13 cellular contexts compared by ENCODE assay signal in the genomic region with DNA sequence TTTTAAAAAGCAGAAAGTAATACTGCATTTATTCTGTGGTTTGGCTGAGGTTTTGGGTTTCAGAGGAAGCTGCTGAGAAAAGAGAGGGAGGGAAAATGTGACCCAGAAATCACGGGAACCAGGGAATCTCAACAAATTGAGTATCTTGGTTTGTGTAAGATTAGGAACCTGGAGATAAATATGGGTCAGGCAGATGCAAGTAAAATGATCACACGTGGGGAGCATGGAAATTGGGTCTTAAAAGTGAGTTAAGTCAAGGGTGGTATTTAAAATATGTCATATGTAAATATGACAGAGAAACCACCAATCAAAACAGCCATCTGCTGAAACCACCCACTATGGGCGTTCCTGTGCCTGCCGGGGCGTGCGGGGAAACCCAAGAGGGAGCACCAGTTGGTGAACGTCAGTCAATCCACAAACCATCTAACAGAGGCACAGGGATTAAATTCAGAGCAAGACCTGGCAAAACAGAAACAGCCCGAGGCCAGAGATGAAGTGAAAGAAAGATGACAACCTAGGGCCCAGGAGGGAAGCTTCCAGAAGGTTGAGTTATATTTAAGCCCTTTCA. TPM values are rescaled to one million over a fixed set of nuclear protein-coding genes. Genes with fewer than 3 reads are reported as not detected.
DNase-seq lines count a peak whose midpoint lies in the region; ATAC-seq and TF ChIP-seq lines count a peak whose summit lies in the region.
"Had no signal": no experiment of that assay in that cellular context is flagged by ENCODE, and none has a peak within 500 bp of the region (broad histone marks: within the 10 kb centered on the region; RNA-seq: fewer than 3 reads in every experiment).

No MANE protein-coding gene starts in this region.

- no peaks in the 10 kb centered on the region for H4K20me1 ChIP-seq in osteoblast (ENCODE audit: insufficient read depth, low read length)

- H3K4me1 ChIP-seq in osteoblast (ENCODE audit: insufficient read depth, low read length): peaks cover 51% of the 10 kb centered on the region
- H3K4me1 ChIP-seq in HAP-1: no peaks in the 10 kb centered on the region
- H3K4me1 ChIP-seq in testis: no peaks in the 10 kb centered on the region

- TF ChIP-seq POLR2A in testis (IDR thresholded peaks at IDR 0.05): no peak

- H3K9me3 ChIP-seq in osteoblast (ENCODE audit: low read depth, low read length): no peaks in the 10 kb centered on the region
- H3K9me3 ChIP-seq in HAP-1: no peaks in the 10 kb centered on the region
- H3K9me3 ChIP-seq in testis: no peaks in the 10 kb centered on the region

- H3K4me3 ChIP-seq in astrocyte of the cerebellum (ENCODE audit: low read depth, low read length) (no peak overlapping the region), osteoblast (ENCODE audit: insufficient read depth, low read length) (peak overlapping the region; percentile 61), HAP-1 (no peak overlapping the region), testis (no peak overlapping the region)
- H3K4me3 ChIP-seq: heart right ventricle, PC-9 had no signal

- peak overlapping the region; percentile 91 for H3K4me2 ChIP-seq in osteoblast (ENCODE audit: insufficient read depth, low read length)
- H3K4me2 ChIP-seq: PC-9 had no signal

- intact Hi-C loops in testis (cut with DNase I; ENCODE audit: low total_unique reads): no loop called here

- H2AFZ ChIP-seq in osteoblast (ENCODE audit: low read length): peak overlapping the region; percentile 61
- H2AFZ ChIP-seq: PC-9 had no signal

- H3K27ac ChIP-seq in osteoblast (ENCODE audit: low read depth, low read length) (peak overlapping the region; percentile 66), testis (no peak overlapping the region)
- H3K27ac ChIP-seq: heart right ventricle, PC-9 had no signal

- H3K36me3 ChIP-seq in osteoblast (ENCODE audit: insufficient read depth, low read length): no peaks in the 10 kb centered on the region
- H3K36me3 ChIP-seq in HAP-1 (replicated peaks): no peaks in the 10 kb centered on the region
- no peaks in the 10 kb centered on the region for H3K36me3 ChIP-seq in testis (ENCODE audit: low read depth, missing control alignments)
- H3K36me3 ChIP-seq: heart right ventricle had no signal

- TF ChIP-seq CTCF in astrocyte of the cerebellum (IDR thresholded peaks at IDR 0.05; ENCODE audit: low read depth, low read length, missing control alignments): no peak
- no peak for TF ChIP-seq CTCF in osteoblast (IDR thresholded peaks at IDR 0.05; ENCODE audit: extremely low read depth, low read depth, low read length)
- no peak for TF ChIP-seq CTCF in testis (IDR thresholded peaks at IDR 0.05)

- peak; percentile 83 for DNase-seq in Daoy (ENCODE audit: low read depth)
- DNase-seq in astrocyte of the cerebellum (ENCODE audit: low read depth): peak; percentile 29
- peak; percentile 75 for DNase-seq in osteoblast (ENCODE audit: insufficient read length, low spot score, missing footprints)
- no peak for DNase-seq in HAP-1 (ENCODE audit: low spot score in 2 of 2)
- DNase-seq in glomerular visceral epithelial cell (ENCODE audit: extremely low spot score): no peak
- no peak for DNase-seq in NCI-H1417 (lab: John Stamatoyannopoulos, UW)
- no peak for DNase-seq in testis
- DNase-seq: DMS79, heart right ventricle, MM.1S, nephron progenitor cell, PC-9 had no signal

- 37 to 47% methylated on average over 8 of the region's 8 CpGs for WGBS in testis, 2 donors

- peaks cover 33% of the 10 kb centered on the region for H3K79me2 ChIP-seq in osteoblast (ENCODE audit: insufficient read depth, low read length)

- peak; percentile 26 for ATAC-seq in SK-N-SH treated with all-trans-retinoic acid at 6 μM for 48 hours
- ATAC-seq: heart right ventricle had no signal

- H3K27me3 ChIP-seq in osteoblast (ENCODE audit: insufficient read depth, low read length): no peaks in the 10 kb centered on the region
- H3K27me3 ChIP-seq in HAP-1 (ENCODE audit: low read depth): peaks cover 8% of the 10 kb centered on the region
- no peaks in the 10 kb centered on the region for H3K27me3 ChIP-seq in testis
- H3K27me3 ChIP-seq: heart right ventricle had no signal

- in situ Hi-C loops in astrocyte of the cerebellum (cut with HindIII; ENCODE audit: low sequenced_read_pairs): no loop called here
- in situ Hi-C loops in HAP-1 (cut with MboI; ENCODE audit: low sequenced_read_pairs): no loop called here

TF ChIP-seq in SK-N-SH treated with all-trans-retinoic acid at 6 μM for 48 hours, 23 proteins besides CTCF, POLR2A, EP300 and RAD21:
- TF ChIP-seq ZFP3 (CRISPR knock-in tag; IDR thresholded peaks at IDR 0.05) (no peak), ISL1 (CRISPR knock-in tag; IDR thresholded peaks at IDR 0.05) (no peak), TOX (CRISPR knock-in tag; IDR thresholded peaks at IDR 0.05; ENCODE audit: borderline replicate concordance) (no peak), ZFP30 (CRISPR knock-in tag; IDR thresholded peaks at IDR 0.05) (no peak), CSDC2 (CRISPR knock-in tag; IDR thresholded peaks at IDR 0.05) (no peak), GLIS3 (CRISPR knock-in tag; IDR thresholded peaks at IDR 0.05) (no peak), ZNF565 (CRISPR knock-in tag; conservative IDR thresholded peaks at IDR 0.05; ENCODE audit: low read depth) (no peak), ZNF8 (CRISPR knock-in tag; IDR thresholded peaks at IDR 0.05) (no peak), SNAI2 (CRISPR knock-in tag; IDR thresholded peaks at IDR 0.05) (no peak), RARB (CRISPR knock-in tag; IDR thresholded peaks at IDR 0.05) (no peak), ARNTL (CRISPR knock-in tag; IDR thresholded peaks at IDR 0.05; ENCODE audit: borderline replicate concordance, low read depth) (no peak), ZNF70 (CRISPR knock-in tag; IDR thresholded peaks at IDR 0.05) (no peak), POU6F1 (CRISPR knock-in tag; IDR thresholded peaks at IDR 0.05; ENCODE audit: borderline replicate concordance, low read depth) (no peak), BACH2 (CRISPR knock-in tag; IDR thresholded peaks at IDR 0.05; ENCODE audit: borderline replicate concordance) (no peak), PPARA (CRISPR knock-in tag; IDR thresholded peaks at IDR 0.05; ENCODE audit: borderline replicate concordance) (no peak), ZC3H10 (CRISPR knock-in tag; IDR thresholded peaks at IDR 0.05) (no peak)
- TF ChIP-seq, protein P1, sequence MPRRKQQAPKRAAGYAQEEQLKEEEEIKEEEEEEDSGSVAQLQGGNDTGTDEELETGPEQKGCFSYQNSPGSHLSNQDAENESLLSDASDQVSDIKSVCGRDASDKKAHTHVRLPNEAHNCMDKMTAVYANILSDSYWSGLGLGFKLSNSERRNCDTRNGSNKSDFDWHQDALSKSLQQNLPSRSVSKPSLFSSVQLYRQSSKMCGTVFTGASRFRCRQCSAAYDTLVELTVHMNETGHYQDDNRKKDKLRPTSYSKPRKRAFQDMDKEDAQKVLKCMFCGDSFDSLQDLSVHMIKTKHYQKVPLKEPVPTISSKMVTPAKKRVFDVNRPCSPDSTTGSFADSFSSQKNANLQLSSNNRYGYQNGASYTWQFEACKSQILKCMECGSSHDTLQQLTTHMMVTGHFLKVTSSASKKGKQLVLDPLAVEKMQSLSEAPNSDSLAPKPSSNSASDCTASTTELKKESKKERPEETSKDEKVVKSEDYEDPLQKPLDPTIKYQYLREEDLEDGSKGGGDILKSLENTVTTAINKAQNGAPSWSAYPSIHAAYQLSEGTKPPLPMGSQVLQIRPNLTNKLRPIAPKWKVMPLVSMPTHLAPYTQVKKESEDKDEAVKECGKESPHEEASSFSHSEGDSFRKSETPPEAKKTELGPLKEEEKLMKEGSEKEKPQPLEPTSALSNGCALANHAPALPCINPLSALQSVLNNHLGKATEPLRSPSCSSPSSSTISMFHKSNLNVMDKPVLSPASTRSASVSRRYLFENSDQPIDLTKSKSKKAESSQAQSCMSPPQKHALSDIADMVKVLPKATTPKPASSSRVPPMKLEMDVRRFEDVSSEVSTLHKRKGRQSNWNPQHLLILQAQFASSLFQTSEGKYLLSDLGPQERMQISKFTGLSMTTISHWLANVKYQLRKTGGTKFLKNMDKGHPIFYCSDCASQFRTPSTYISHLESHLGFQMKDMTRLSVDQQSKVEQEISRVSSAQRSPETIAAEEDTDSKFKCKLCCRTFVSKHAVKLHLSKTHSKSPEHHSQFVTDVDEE (CRISPR knock-in tag; IDR thresholded peaks at IDR 0.05): no peak
- TF ChIP-seq, protein P2, sequence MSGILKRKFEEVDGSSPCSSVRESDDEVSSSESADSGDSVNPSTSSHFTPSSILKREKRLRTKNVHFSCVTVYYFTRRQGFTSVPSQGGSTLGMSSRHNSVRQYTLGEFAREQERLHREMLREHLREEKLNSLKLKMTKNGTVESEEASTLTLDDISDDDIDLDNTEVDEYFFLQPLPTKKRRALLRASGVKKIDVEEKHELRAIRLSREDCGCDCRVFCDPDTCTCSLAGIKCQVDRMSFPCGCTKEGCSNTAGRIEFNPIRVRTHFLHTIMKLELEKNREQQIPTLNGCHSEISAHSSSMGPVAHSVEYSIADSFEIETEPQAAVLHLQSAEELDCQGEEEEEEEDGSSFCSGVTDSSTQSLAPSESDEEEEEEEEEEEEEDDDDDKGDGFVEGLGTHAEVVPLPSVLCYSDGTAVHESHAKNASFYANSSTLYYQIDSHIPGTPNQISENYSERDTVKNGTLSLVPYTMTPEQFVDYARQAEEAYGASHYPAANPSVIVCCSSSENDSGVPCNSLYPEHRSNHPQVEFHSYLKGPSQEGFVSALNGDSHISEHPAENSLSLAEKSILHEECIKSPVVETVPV (CRISPR knock-in tag; IDR thresholded peaks at IDR 0.05): no peak

RNA-seq across cellular contexts. Expression of gene CDH13, which starts 33.4 kb away (rescaled TPM):
- total RNA-seq in Daoy (2014; rRNA removed; shearing (Covaris generic)): 32.9 and 36.5 TPM in 2 replicates
- total RNA-seq in osteoblast (102 and 104 TPM in 2 replicates), testis (1 to 10 TPM; 1.2 to 2.0 TPM)
- 11.1 TPM for polyA plus RNA-seq in testis (ENCODE audit: insufficient read depth, low read depth, low replicate concordance)

Comparison
In these comparisons a context has a peak if more than half of its experiments do, and no peak if none do; other contexts are left out.
1. DNase-seq: peak in Daoy (single experiment), astrocyte of the cerebellum (single experiment) and osteoblast (single experiment); none in HAP-1 (0 of 2), glomerular visceral epithelial cell (single experiment), NCI-H1417 (0 of 3) and testis (single experiment).
2. RNA of gene CDH13, which starts 33.4 kb away (total RNA-seq): 102 to 104 TPM in osteoblast and 32.9 to 36.5 TPM in Daoy; 1.2 to 2.0 TPM in testis; every median in the first group is over 10 times any median in the second.